16 cellular contexts compared by ENCODE assay signal in the genomic region with DNA sequence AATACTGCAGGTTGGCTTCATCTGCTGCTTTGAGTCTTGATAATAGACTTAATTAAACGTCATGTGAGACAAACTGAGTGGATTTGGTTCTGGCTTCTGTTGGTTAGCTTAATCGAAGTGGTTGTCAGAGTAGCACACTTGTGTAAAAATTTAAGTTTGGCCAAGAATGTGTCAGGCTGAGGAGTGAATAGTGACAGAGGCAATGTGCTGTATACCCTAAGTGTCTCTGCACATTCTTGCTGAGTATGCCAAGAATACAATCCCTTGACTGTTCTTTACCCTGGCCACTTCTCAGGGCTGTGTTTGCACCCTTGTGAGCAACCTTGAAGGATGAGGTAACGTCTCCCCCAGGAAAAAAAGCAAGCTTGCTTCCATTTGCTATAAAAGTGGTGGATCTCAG. TPM values are rescaled to one million over a fixed set of nuclear protein-coding genes. Genes with fewer than 3 reads are reported as not detected.
DNase-seq lines count a peak whose midpoint lies in the region; ATAC-seq and TF ChIP-seq lines count a peak whose summit lies in the region.
"Had no signal": no experiment of that assay in that cellular context is flagged by ENCODE, and none has a peak within 500 bp of the region (broad histone marks: within the 10 kb centered on the region; RNA-seq: fewer than 3 reads in every experiment).

No MANE protein-coding gene starts in this region.

- POLR2A ChIA-PET in SK-N-SH (lab: Yijun Ruan, JAX), result interaction anchor here (1.4 kb wide), 1 partner anchor 9 kb away, joined by 5 read pairs; no protein-coding TSS in a partner anchor

- no peak for DNase-seq in SK-N-SH
- no peak for DNase-seq in ascending aorta (ENCODE audit: low spot score in 2 of 2)
- DNase-seq in heart left ventricle, result no peak
- DNase-seq in neural crest cell (ENCODE audit: low read depth, low spot score), result no peak
- no peak for DNase-seq in LoVo (ENCODE audit: low spot score)
- DNase-seq in H4 (ENCODE audit: low spot score), result no peak
- DNase-seq: activated CD4-positive, alpha-beta memory T cell treated with anti-CD3 and anti-CD28 coated beads for 36 hours; DMS53; H7; NCI-H1694; NCI-H526 treated with DMSO at 0.1 percent for 48 hours; psoas muscle had no signal

- TF ChIP-seq EP300 in SK-N-SH (IDR thresholded peaks at IDR 0.05; ENCODE audit: borderline replicate concordance in 1 of 2, low read depth in 1 of 2, low read length in 1 of 2), result no peak

- no peaks in the 10 kb centered on the region for H3K9me3 Mint-ChIP-seq in neural crest cell
- H3K9me3 Mint-ChIP-seq: activated CD4-positive, alpha-beta memory T cell treated with anti-CD3 and anti-CD28 coated beads for 36 hours had no signal

- CTCF ChIA-PET in SK-N-SH (lab: Yijun Ruan, JAX), result interaction anchor here (0.7 kb wide), 1 partner anchor 156 kb away, joined by 3 read pairs; no protein-coding TSS in a partner anchor

- peaks cover 3% of the 10 kb centered on the region for H3K36me3 Mint-ChIP-seq in neural crest cell (ENCODE audit: low read depth)

- WGBS in SK-N-SH (ENCODE audit: low lambda C conversion rate), result 68% methylated on average over 3 of the region's 3 CpGs
- 35 to 39% (median 37%) methylated on average over 3 of the region's 3 CpGs for WGBS in heart left ventricle, 4 donors

- no peaks in the 10 kb centered on the region for H3K9me3 ChIP-seq in SK-N-SH
- no peaks in the 10 kb centered on the region for H3K9me3 ChIP-seq in ascending aorta
- no peaks in the 10 kb centered on the region for H3K9me3 ChIP-seq in heart left ventricle
- H3K9me3 ChIP-seq: psoas muscle had no signal

- H2AFZ ChIP-seq in SK-N-SH (ENCODE audit: low read depth), result no peak overlapping the region

- H3K27me3 ChIP-seq in SK-N-SH (ENCODE audit: insufficient read depth) (no peaks in the 10 kb centered on the region), ascending aorta (no peaks in the 10 kb centered on the region), heart left ventricle (no peaks in the 10 kb centered on the region)

- H3F3A ChIP-seq in SK-N-SH (replicated peaks; ENCODE audit: insufficient read depth), result peaks cover 30% of the 10 kb centered on the region

- intact Hi-C loops in ascending aorta (cut with DNase I), result no loop called here
- intact Hi-C loops in heart left ventricle (cut with DNase I), result loop anchor here in 3 of 10 donors (10.0 kb wide), 4 partner anchors 210 to 1280 kb away; partner anchors contain the start of gene SH3D19 (in 1 of the 3)

- no peak for TF ChIP-seq RAD21 in SK-N-SH (IDR thresholded peaks at IDR 0.05; ENCODE audit: low read length)

- no peak overlapping the region for H3K27ac Mint-ChIP-seq in neural crest cell (ENCODE audit: unreplicated experiment)
- H3K27ac Mint-ChIP-seq: activated CD4-positive, alpha-beta memory T cell treated with anti-CD3 and anti-CD28 coated beads for 36 hours; B cell had no signal

- 0 out of 2 replicates have a peak, but pooled peaks cover 3% of the 10 kb centered on the region for H3K79me2 ChIP-seq in SK-N-SH (ENCODE audit: insufficient read depth)

- H3K36me3 ChIP-seq in SK-N-SH (replicated peaks in 1 of 2; ENCODE audit: control insufficient read depth in 1 of 2, insufficient read depth in 2 of 2, low read length in 1 of 2) (peaks cover 0 to 25% of the 10 kb centered on the region in 2 experiments), ascending aorta (peaks cover 0 to 17% of the 10 kb centered on the region in 2 donors), heart left ventricle (peaks cover 0 to 52% (median 16%) of the 10 kb centered on the region in 9 donors)

- peaks cover 4% of the 10 kb centered on the region for H3K4me1 Mint-ChIP-seq in neural crest cell

- TF ChIP-seq POLR2A in heart left ventricle (IDR thresholded peaks at IDR 0.05), result no peak

- H3K27ac ChIP-seq in SK-N-SH (ENCODE audit: low read depth in 2 of 2, low read length in 1 of 2), result peak overlapping the region in 1 of 2 experiments; percentile 8; a peak in 1 of 4 replicates
- H3K27ac ChIP-seq in ascending aorta, result peak overlapping the region; percentile 5 to 11
- peak overlapping the region in 11 of 12 donors; percentile 1 to 82 (median 65) for H3K27ac ChIP-seq in heart left ventricle
- H3K27ac ChIP-seq: KMS-11, psoas muscle had no signal

- H3K4me3 ChIP-seq in SK-N-SH (ENCODE audit: low read depth in 2 of 2, low read length in 1 of 2) (no peak overlapping the region), ascending aorta (no peak overlapping the region), heart left ventricle (no peak overlapping the region)
- H3K4me3 ChIP-seq: psoas muscle had no signal

- peak overlapping the region; percentile 20 for H3K4me3 Mint-ChIP-seq in neural crest cell
- H3K4me3 Mint-ChIP-seq: activated CD4-positive, alpha-beta memory T cell treated with anti-CD3 and anti-CD28 coated beads for 36 hours; B cell had no signal

- TF ChIP-seq CTCF in SK-N-SH (IDR thresholded peaks at IDR 0.05) (no peak), ascending aorta (IDR thresholded peaks at IDR 0.05) (no peak), heart left ventricle (IDR thresholded peaks at IDR 0.05) (no peak), neural crest cell (conservative IDR thresholded peaks at IDR 0.05) (no peak)

- H3K4me1 ChIP-seq in SK-N-SH (ENCODE audit: control insufficient read depth in 1 of 2, insufficient read depth in 2 of 2, low read depth in 1 of 2, low read length in 1 of 2) (no peaks in the 10 kb centered on the region), ascending aorta (no peaks in the 10 kb centered on the region), heart left ventricle (peaks cover 0 to 20% (median 4%) of the 10 kb centered on the region in 12 donors)
- H3K4me1 ChIP-seq: psoas muscle had no signal

- no peaks in the 10 kb centered on the region for H3K27me3 Mint-ChIP-seq in neural crest cell (ENCODE audit: low read depth)
- H3K27me3 Mint-ChIP-seq: activated CD4-positive, alpha-beta memory T cell treated with anti-CD3 and anti-CD28 coated beads for 36 hours; B cell had no signal

- no peak overlapping the region for H3K9ac ChIP-seq in SK-N-SH
- H3K9ac ChIP-seq: KMS-11 had no signal

- H4K20me1 ChIP-seq in SK-N-SH (ENCODE audit: insufficient read depth), result no peaks in the 10 kb centered on the region; the same call in 1 of the 2 replicates

- H3K9me2 ChIP-seq in SK-N-SH, result no peaks in the 10 kb centered on the region

- no peak; the same call in 2 of the 3 replicates for ATAC-seq in SK-N-SH treated with all-trans-retinoic acid at 6 μM for 48 hours
- ATAC-seq in heart left ventricle, result peak; percentile 74 to 87 (median 78)
- ATAC-seq in GM19463 (IDR thresholded peaks at IDR 0.05; ENCODE audit: unreplicated experiment), result no peak

- no peak overlapping the region for H3K4me2 ChIP-seq in SK-N-SH
- H3K4me2 ChIP-seq: KMS-11 had no signal

TF ChIP-seq in SK-N-SH treated with all-trans-retinoic acid at 6 μM for 48 hours, 23 proteins besides CTCF, POLR2A, EP300 and RAD21:
- TF ChIP-seq ISL1 (CRISPR knock-in tag; IDR thresholded peaks at IDR 0.05) (peak; percentile 48; the same call in 1 of the 2 replicates), ZFP30 (CRISPR knock-in tag; IDR thresholded peaks at IDR 0.05) (no peak)

TF ChIP-seq in SK-N-SH, 30 proteins besides CTCF, POLR2A, EP300 and RAD21:
- no peak for TF ChIP-seq NRF1 (IDR thresholded peaks at IDR 0.05; ENCODE audit: low read depth, low read length)
- TF ChIP-seq PBX3 (IDR thresholded peaks at IDR 0.05), result no peak
- no peak for TF ChIP-seq CHD2 (IDR thresholded peaks at IDR 0.05; ENCODE audit: low read length, partially characterized antibody)

RNA-seq across cellular contexts. Expression of gene RPS3A, which starts 14.9 kb away (rescaled TPM):
- 2,161 and 2,650 TPM in 2 replicates for polyA plus RNA-seq in SK-N-SH (2012; rRNA removed)
- 3,674 and 5,275 TPM in 2 replicates for polyA plus RNA-seq in SK-N-SH (2012; cell fraction: cytosol; rRNA removed)
- 478 and 580 TPM in 2 replicates for polyA plus RNA-seq in SK-N-SH (2012; cell fraction: nucleus; rRNA removed)
- 1,276 TPM for total RNA-seq in ascending aorta
- 1,000 to 10,000 TPM in 4 of 9 donors, 100 to 1,000 TPM in 5; 726 to 1,370 (median 984) TPM for total RNA-seq in heart left ventricle
- polyA plus RNA-seq in heart left ventricle, result 1,000 to 10,000 TPM; 1,080 to 2,393 TPM
- 2,382 and 2,466 TPM in 2 replicates for total RNA-seq in neural crest cell
- 5,710 and 6,047 TPM in 2 replicates for total RNA-seq in H4 (2014; rRNA removed; shearing (Covaris generic))

Comparison
In these comparisons a context has a peak if more than half of its experiments do, and no peak if none do; other contexts are left out.
1. ATAC-seq: peak in heart left ventricle (4 of 4); none in SK-N-SH treated with all-trans-retinoic acid at 6 μM for 48 hours (single experiment) and GM19463 (single experiment).